ENCODE assay signal across 10 cellular contexts in the genomic region with DNA sequence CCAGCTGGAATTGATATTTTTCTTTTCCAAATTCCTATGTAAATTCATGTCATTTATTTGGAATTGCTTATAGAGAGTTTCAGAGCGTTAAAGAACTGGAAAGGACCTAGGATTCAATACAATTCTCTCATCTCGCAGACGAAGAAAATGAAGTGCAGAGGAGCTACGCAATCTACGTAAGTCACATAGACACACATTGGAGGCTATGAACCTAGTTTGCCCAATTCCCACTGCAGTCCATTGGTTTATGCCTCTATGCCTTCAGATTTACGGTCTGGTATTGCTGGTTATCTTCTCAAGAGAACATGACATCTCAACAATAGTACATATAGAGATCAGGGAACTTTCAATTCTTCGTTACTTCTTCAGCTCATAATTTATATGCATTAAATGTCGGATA. TPM values are rescaled to one million over a fixed set of nuclear protein-coding genes. Genes with fewer than 3 reads are reported as not detected.
A peak's percentile ranks its signal among the peaks of the same experiment; 100 is the strongest.
DNase-seq lines count a peak whose midpoint lies in the region; ATAC-seq and TF ChIP-seq lines count a peak whose summit lies in the region.
"Had no signal": no experiment of that assay in that cellular context is flagged by ENCODE, and none has a peak within 500 bp of the region (broad histone marks: within the 10 kb centered on the region; RNA-seq: fewer than 3 reads in every experiment).

No MANE protein-coding gene starts in this region.

- intact Hi-C loops in breast epithelium (cut with DNase I; ENCODE audit: low total_unique reads) (no loop called here), natural killer cell (cut with micrococcal nuclease) (loop anchor here (10.0 kb wide), 1 partner anchor 380 kb away; no protein-coding TSS in a partner anchor), vagina (cut with DNase I) (no loop called here)

- no peaks in the 10 kb centered on the region for H3K4me1 ChIP-seq in breast epithelium
- H3K4me1 ChIP-seq in vagina: peaks cover 35% of the 10 kb centered on the region

- ATAC-seq in stimulated activated naive CD8-positive, alpha-beta T cell treated with anti-CD3 and anti-CD28 coated beads, Interleukin-15, Interleukin-2, amounts not matched to agents 100 U/mL and 50 U/mL, for 24 hours: no peak
- ATAC-seq in natural killer cell: no peak
- ATAC-seq in GM21381 (IDR thresholded peaks at IDR 0.05; ENCODE audit: unreplicated experiment): no peak
- no peak for ATAC-seq in HG03442 (IDR thresholded peaks at IDR 0.05; ENCODE audit: unreplicated experiment)
- ATAC-seq in omental fat pad (ENCODE audit: low FRiP score): no peak

- TF ChIP-seq CTCF in breast epithelium (IDR thresholded peaks at IDR 0.05) (no peak), natural killer cell (IDR thresholded peaks at IDR 0.05) (no peak), vagina (IDR thresholded peaks at IDR 0.05) (no peak), omental fat pad (IDR thresholded peaks at IDR 0.05) (no peak)

- no peak for DNase-seq in stimulated activated naive CD8-positive, alpha-beta T cell treated with anti-CD3 and anti-CD28 coated beads, Interleukin-15, Interleukin-2, amounts not matched to agents 100 U/mL and 50 U/mL, for 24 hours
- DNase-seq in breast epithelium (ENCODE audit: low spot score in 2 of 2) (no peak), natural killer cell (no peak), vagina (ENCODE audit: extremely low spot score in 2 of 2) (no peak), omental fat pad (ENCODE audit: low spot score) (no peak)

- peaks cover 8% of the 10 kb centered on the region for H3K27me3 Mint-ChIP-seq in stimulated activated naive CD8-positive, alpha-beta T cell treated with anti-CD3 and anti-CD28 coated beads, Interleukin-15, Interleukin-2, amounts not matched to agents 100 ng/mL and 50 ng/mL, for 24 hours
- H3K27me3 Mint-ChIP-seq in natural killer cell (ENCODE audit: low read depth in 2 of 2): no peaks in the 10 kb centered on the region

- peak overlapping the region; percentile 88 for H3K4me3 Mint-ChIP-seq in stimulated activated naive CD8-positive, alpha-beta T cell treated with anti-CD3 and anti-CD28 coated beads, Interleukin-15, Interleukin-2, amounts not matched to agents 100 ng/mL and 50 ng/mL, for 24 hours
- H3K4me3 Mint-ChIP-seq in natural killer cell: peak overlapping the region; percentile 94

- no peaks in the 10 kb centered on the region for H3K36me3 ChIP-seq in breast epithelium
- no peaks in the 10 kb centered on the region for H3K36me3 ChIP-seq in vagina
- H3K36me3 ChIP-seq: ovary, SJCRH30 had no signal

- peak overlapping the region; percentile 85 for H3K27ac Mint-ChIP-seq in stimulated activated naive CD8-positive, alpha-beta T cell treated with anti-CD3 and anti-CD28 coated beads, Interleukin-15, Interleukin-2, amounts not matched to agents 100 ng/mL and 50 ng/mL, for 24 hours
- peak overlapping the region; percentile 80 to 93 for H3K27ac Mint-ChIP-seq in natural killer cell

- H3K27ac ChIP-seq in breast epithelium (peak overlapping the region; percentile 86 to 91), vagina (peak overlapping the region; percentile 92)
- H3K27ac ChIP-seq: SJCRH30 had no signal

- TF ChIP-seq POLR2A in breast epithelium (IDR thresholded peaks at IDR 0.05) (no peak), vagina (IDR thresholded peaks at IDR 0.05) (no peak)

- H3K9me3 Mint-ChIP-seq in stimulated activated naive CD8-positive, alpha-beta T cell treated with anti-CD3 and anti-CD28 coated beads, Interleukin-15, Interleukin-2, amounts not matched to agents 100 ng/mL and 50 ng/mL, for 24 hours: no peaks in the 10 kb centered on the region
- no peaks in the 10 kb centered on the region for H3K9me3 Mint-ChIP-seq in natural killer cell

- peak overlapping the region in 1 of 3 donors; percentile 86 for H3K4me3 ChIP-seq in breast epithelium
- peak overlapping the region in 1 of 2 donors; percentile 97 for H3K4me3 ChIP-seq in vagina

- peaks cover 30% of the 10 kb centered on the region for H3K4me1 Mint-ChIP-seq in stimulated activated naive CD8-positive, alpha-beta T cell treated with anti-CD3 and anti-CD28 coated beads, Interleukin-15, Interleukin-2, amounts not matched to agents 100 ng/mL and 50 ng/mL, for 24 hours (ENCODE audit: low read depth)
- H3K4me1 Mint-ChIP-seq in natural killer cell: peaks cover 30 to 42% of the 10 kb centered on the region in 2 donors

- H3K27me3 ChIP-seq in breast epithelium (no peaks in the 10 kb centered on the region), vagina (no peaks in the 10 kb centered on the region)
- H3K27me3 ChIP-seq: ovary, SJCRH30 had no signal

- H3K36me3 Mint-ChIP-seq in stimulated activated naive CD8-positive, alpha-beta T cell treated with anti-CD3 and anti-CD28 coated beads, Interleukin-15, Interleukin-2, amounts not matched to agents 100 ng/mL and 50 ng/mL, for 24 hours (ENCODE audit: low read depth): no peaks in the 10 kb centered on the region
- no peaks in the 10 kb centered on the region for H3K36me3 Mint-ChIP-seq in natural killer cell

- no peaks in the 10 kb centered on the region for H3K9me3 ChIP-seq in breast epithelium
- no peaks in the 10 kb centered on the region for H3K9me3 ChIP-seq in vagina
- H3K9me3 ChIP-seq: ovary, SJCRH30 had no signal

RNA-seq across cellular contexts. Expression of gene RNF2, which starts 1.0 kb away (rescaled TPM):
- 10 to 100 TPM; 17.1 to 28.7 (median 20.3) TPM for total RNA-seq in breast epithelium
- 10 to 100 TPM; 14.0 to 21.9 (median 19.5) TPM for total RNA-seq in natural killer cell
- 15.7 TPM for total RNA-seq in vagina
- total RNA-seq in omental fat pad: 10 to 100 TPM; 15.9 to 27.6 (median 18.3) TPM
